8 cellular contexts compared by ENCODE assay signal in the genomic region with DNA sequence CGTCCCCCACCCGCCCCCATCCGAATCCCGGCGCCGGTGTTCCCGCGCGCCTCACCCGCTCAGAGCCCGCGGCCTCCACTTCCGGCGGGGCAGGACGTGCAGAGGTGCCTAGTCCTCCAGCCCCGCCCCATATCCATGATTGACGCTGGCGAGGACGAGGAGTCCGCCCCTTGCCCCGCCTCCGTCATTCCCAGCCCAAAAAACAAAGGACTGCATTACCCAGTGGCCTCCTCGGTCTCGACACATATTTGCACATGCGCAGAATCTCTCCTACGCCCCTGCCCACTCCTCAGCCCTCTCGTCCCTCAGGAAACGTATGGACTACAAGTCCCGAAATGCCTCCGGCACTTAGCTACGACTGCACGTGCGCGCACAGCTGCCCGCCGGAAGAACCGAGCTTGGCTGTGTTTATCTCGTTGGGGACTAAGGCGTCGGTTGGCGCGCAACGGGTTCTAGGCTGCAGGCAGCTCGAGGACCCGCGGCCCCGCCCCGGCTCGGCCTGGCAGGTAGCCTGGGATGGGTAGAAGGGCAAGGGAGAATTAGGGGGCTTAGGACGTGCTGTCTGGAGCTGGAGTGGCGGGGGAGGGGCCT. TPM values are rescaled to one million over a fixed set of nuclear protein-coding genes. Genes with fewer than 3 reads are reported as not detected.
DNase-seq lines count a peak whose midpoint lies in the region; ATAC-seq and TF ChIP-seq lines count a peak whose summit lies in the region.

A gene with protein sequence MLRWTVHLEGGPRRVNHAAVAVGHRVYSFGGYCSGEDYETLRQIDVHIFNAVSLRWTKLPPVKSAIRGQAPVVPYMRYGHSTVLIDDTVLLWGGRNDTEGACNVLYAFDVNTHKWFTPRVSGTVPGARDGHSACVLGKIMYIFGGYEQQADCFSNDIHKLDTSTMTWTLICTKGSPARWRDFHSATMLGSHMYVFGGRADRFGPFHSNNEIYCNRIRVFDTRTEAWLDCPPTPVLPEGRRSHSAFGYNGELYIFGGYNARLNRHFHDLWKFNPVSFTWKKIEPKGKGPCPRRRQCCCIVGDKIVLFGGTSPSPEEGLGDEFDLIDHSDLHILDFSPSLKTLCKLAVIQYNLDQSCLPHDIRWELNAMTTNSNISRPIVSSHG (plus strand): TSS at position 407 of the 591 bp plus-strand sequence. CDS start 2,944 bp downstream, outside the sequence.
A gene (minus strand): TSS at position 104 of the 591 bp plus-strand sequence. CDS start 133 bp downstream, outside the sequence.

- H3K27ac Mint-ChIP-seq in activated T-helper 17 cell treated with anti-CD3 and anti-CD28 coated beads, Interleukin-2, amount 50 U/mL, for 72 hours, result peak within 1 kb of the TSS; percentile 96
- H3K27ac Mint-ChIP-seq in naive B cell, result peak within 1 kb of the TSS; percentile 79 to 96 (median 91)
- peak within 1 kb of the TSS; percentile 83 for H3K27ac Mint-ChIP-seq in stimulated activated memory B cell treated with anti-CD40 and anti-IgM and Interleukin-4, amounts not matched to agents 10 μg/mL and 1 μg/mL and 100 μg/mL, for 72 hours

- TF ChIP-seq CTCF in LNCaP clone FGC (IDR thresholded peaks at IDR 0.05; ENCODE audit: control insufficient read depth, extremely low read depth, insufficient read depth), result no peak
- no peak for TF ChIP-seq CTCF in RWPE1 (conservative IDR thresholded peaks at IDR 0.05; ENCODE audit: low read depth)

- H3K27me3 Mint-ChIP-seq in activated T-helper 17 cell treated with anti-CD3 and anti-CD28 coated beads, Interleukin-2, amount 50 U/mL, for 72 hours, result no peaks in the 10 kb centered on the region
- H3K27me3 Mint-ChIP-seq in naive B cell, result no peaks in the 10 kb centered on the region
- H3K27me3 Mint-ChIP-seq in stimulated activated memory B cell treated with anti-CD40 and anti-IgM and Interleukin-4, amounts not matched to agents 10 μg/mL and 1 μg/mL and 100 μg/mL, for 72 hours, result no peaks in the 10 kb centered on the region

- H3K36me3 Mint-ChIP-seq in activated T-helper 17 cell treated with anti-CD3 and anti-CD28 coated beads, Interleukin-2, amount 50 U/mL, for 72 hours (ENCODE audit: low read depth), result peaks cover 92% of the 10 kb centered on the region
- H3K36me3 Mint-ChIP-seq in naive B cell, result peaks cover 4 to 12% of the 10 kb centered on the region in 2 donors
- H3K36me3 Mint-ChIP-seq in stimulated activated memory B cell treated with anti-CD40 and anti-IgM and Interleukin-4, amounts not matched to agents 10 μg/mL and 1 μg/mL and 100 μg/mL, for 72 hours, result peaks cover 28% of the 10 kb centered on the region

- POLR2A ChIA-PET in RWPE1 (lab: Yijun Ruan, JAX; ENCODE audit: low non-redundant PET), result interaction anchor here (0.6 to 1.7 kb wide), 3 partner anchors 22 to 35 kb away, joined by 3 to 4 read pairs (median 4); a partner anchor contains a TSS

- H3K4me3 ChIP-seq in LNCaP clone FGC (ENCODE audit: low read depth, low read length), result peak within 1 kb of the TSS; percentile 82

- peak; percentile 96 for ATAC-seq in activated T-helper 17 cell treated with anti-CD3 and anti-CD28 coated beads, Interleukin-2, amount 50 U/mL, for 72 hours (replicated peaks)
- ATAC-seq in naive B cell (ENCODE audit: low read depth in 2 of 2), result peak; percentile 91 to 92
- ATAC-seq in stimulated activated memory B cell treated with anti-CD40 and anti-IgM and Interleukin-4, amounts not matched to agents 10 μg/mL and 1 μg/mL and 100 μg/mL, for 72 hours, result peak; percentile 99

- H3K4me1 Mint-ChIP-seq in activated T-helper 17 cell treated with anti-CD3 and anti-CD28 coated beads, Interleukin-2, amount 50 U/mL, for 72 hours, result peaks cover 37% of the 10 kb centered on the region
- peaks cover 50 to 72% (median 66%) of the 10 kb centered on the region in 3 donors for H3K4me1 Mint-ChIP-seq in naive B cell
- H3K4me1 Mint-ChIP-seq in stimulated activated memory B cell treated with anti-CD40 and anti-IgM and Interleukin-4, amounts not matched to agents 10 μg/mL and 1 μg/mL and 100 μg/mL, for 72 hours, result peaks cover 65% of the 10 kb centered on the region

- peak within 1 kb of the TSS; percentile 78 for H3K27ac ChIP-seq in RWPE1

- peak within 1 kb of the TSS; percentile 94 for H3K4me3 Mint-ChIP-seq in activated T-helper 17 cell treated with anti-CD3 and anti-CD28 coated beads, Interleukin-2, amount 50 U/mL, for 72 hours
- peak within 1 kb of the TSS; percentile 84 to 99 (median 96) for H3K4me3 Mint-ChIP-seq in naive B cell
- peak within 1 kb of the TSS; percentile 92 for H3K4me3 Mint-ChIP-seq in stimulated activated memory B cell treated with anti-CD40 and anti-IgM and Interleukin-4, amounts not matched to agents 10 μg/mL and 1 μg/mL and 100 μg/mL, for 72 hours

- CTCF ChIA-PET in RWPE1 (lab: Yijun Ruan, JAX), result no interaction called here

- H3K9me3 Mint-ChIP-seq in activated T-helper 17 cell treated with anti-CD3 and anti-CD28 coated beads, Interleukin-2, amount 50 U/mL, for 72 hours, result no peaks in the 10 kb centered on the region
- no peaks in the 10 kb centered on the region for H3K9me3 Mint-ChIP-seq in naive B cell
- no peaks in the 10 kb centered on the region for H3K9me3 Mint-ChIP-seq in stimulated activated memory B cell treated with anti-CD40 and anti-IgM and Interleukin-4, amounts not matched to agents 10 μg/mL and 1 μg/mL and 100 μg/mL, for 72 hours

- DNase-seq in Daoy (ENCODE audit: low read depth) (peak; percentile 100), GOT3 (lab: John Stamatoyannopoulos, UW) (peak; percentile 96), LNCaP clone FGC (ENCODE audit: low read depth) (peak; percentile 99), RWPE1 (ENCODE audit: low spot score) (peak; percentile 99), fibroblast of gingiva (ENCODE audit: low read depth) (peak; percentile 100), naive B cell (peak; percentile 98)

RNA-seq across cellular contexts. Expression of the first gene that starts in this region (rescaled TPM):
- 80.9 and 93.8 TPM in 2 replicates for total RNA-seq in Daoy (2014; rRNA removed; shearing (Covaris generic))
- 10 to 100 TPM; 64.0 to 65.6 TPM for total RNA-seq in activated T-helper 17 cell treated with anti-CD3 and anti-CD28 coated beads, Interleukin-2, amount 50 U/mL, for 72 hours
- 100 to 1,000 TPM in 1 of 6 donors, 10 to 100 TPM in 5; 88.7 to 121 (median 92.0) TPM for polyA plus RNA-seq in naive B cell (ENCODE audit: low read depth in 6 of 6)

RNA-seq across cellular contexts. Expression of the second gene that starts in this region (rescaled TPM):
- total RNA-seq in Daoy (2014; rRNA removed; shearing (Covaris generic)), result 149 and 167 TPM in 2 replicates
- 10 to 100 TPM; 75.7 to 93.8 TPM for total RNA-seq in activated T-helper 17 cell treated with anti-CD3 and anti-CD28 coated beads, Interleukin-2, amount 50 U/mL, for 72 hours
- 100 to 1,000 TPM in 4 of 6 donors, 10 to 100 TPM in 2; 91.3 to 172 (median 103) TPM for polyA plus RNA-seq in naive B cell (ENCODE audit: low read depth in 6 of 6)

Comparison
In these comparisons a context has a peak if more than half of its experiments do, and no peak if none do; other contexts are left out.
1. Peak in every context shown above with its lines: DNase-seq, ATAC-seq, H3K4me3 ChIP-seq and H3K27ac ChIP-seq.